ENCODE assay signal across 15 cellular contexts in genomic region chr1:216071227-216071626, GRCh38.
DNase-seq lines count a peak whose midpoint lies in the region; ATAC-seq and TF ChIP-seq lines count a peak whose summit lies in the region.
"Had no signal": no experiment of that assay in that cellular context is flagged by ENCODE, and none has a peak within 500 bp of the region (broad histone marks: within the 10 kb centered on the region; RNA-seq: fewer than 3 reads in every experiment).

No MANE protein-coding gene starts in this region.

- H3K36me3 ChIP-seq in PC-3 (ENCODE audit: low read depth, low read length) (no peaks in the 10 kb centered on the region), neuron (ENCODE audit: insufficient read depth, low read length) (no peaks in the 10 kb centered on the region)
- H3K36me3 ChIP-seq: BLaER1 treated with 17β-estradiol and CSF1 and Interleukin-3, amounts not matched to agents 10 nM and 100 nM had no signal

- intact Hi-C loops in PC-3 (cut with micrococcal nuclease) = no loop called here
- intact Hi-C loops in left colon (cut with DNase I, micrococcal nuclease) = no loop called here

- H3K79me2 ChIP-seq in PC-3 (ENCODE audit: low read length) = no peaks in the 10 kb centered on the region

- H3K4me1 ChIP-seq in PC-3 (ENCODE audit: insufficient read depth, low read length) (0 out of 2 replicates have a peak, but pooled peaks cover 7% of the 10 kb centered on the region), neuron (ENCODE audit: insufficient read depth, low read length) (peaks cover 29% of the 10 kb centered on the region)
- H3K4me1 ChIP-seq: BLaER1 treated with 17β-estradiol and CSF1 and Interleukin-3, amounts not matched to agents 10 nM and 100 nM had no signal

- H3F3A ChIP-seq in PC-3 (ENCODE audit: low read length, unreplicated experiment) = no peaks in the 10 kb centered on the region

- H3K9ac ChIP-seq in PC-3 (ENCODE audit: low read length) = no peak overlapping the region
- H3K9ac ChIP-seq: BLaER1 treated with 17β-estradiol and CSF1 and Interleukin-3, amounts not matched to agents 10 nM and 100 nM had no signal

- H3K4me2 ChIP-seq in PC-3 (ENCODE audit: low read length) = no peak overlapping the region
- H3K4me2 ChIP-seq: BLaER1 treated with 17β-estradiol and CSF1 and Interleukin-3, amounts not matched to agents 10 nM and 100 nM had no signal

- CTCF ChIA-PET in PC-3 (lab: Charles Lee) = no interaction called here

- ATAC-seq in PC-3 = peak; percentile 44
- peak; percentile 82 for ATAC-seq in left colon
- no peak for ATAC-seq in HG02610 (IDR thresholded peaks at IDR 0.05; ENCODE audit: unreplicated experiment)
- ATAC-seq in GM19324 (IDR thresholded peaks at IDR 0.05; ENCODE audit: low FRiP score, unreplicated experiment) = no peak

- no TSS peak for BruUV-seq in PC-3 (replicated peaks; lab: Mats Ljungman, UMichigan)

- peaks cover 45% of the 10 kb centered on the region for H3K27me3 ChIP-seq in PC-3 (ENCODE audit: low read length)
- H3K27me3 ChIP-seq in neuron (ENCODE audit: insufficient read depth, low read length) = no peaks in the 10 kb centered on the region
- H3K27me3 ChIP-seq: BLaER1 treated with 17β-estradiol and CSF1 and Interleukin-3, amounts not matched to agents 10 nM and 100 nM had no signal

- H3K4me3 ChIP-seq in PC-3 (ENCODE audit: low read length) (no peak overlapping the region), neuron (ENCODE audit: low read length) (no peak overlapping the region)
- H3K4me3 ChIP-seq: BLaER1 treated with 17β-estradiol and CSF1 and Interleukin-3, amounts not matched to agents 10 nM and 100 nM had no signal

- TF ChIP-seq CTCF in PC-3 (conservative IDR thresholded peaks at IDR 0.05; ENCODE audit: low read depth, low read length) = no peak

- H2AFZ ChIP-seq in PC-3 (ENCODE audit: low read length) = no peak overlapping the region
- peak overlapping the region; percentile 5 for H2AFZ ChIP-seq in neuron (ENCODE audit: low read depth, low read length)

- H3K9me3 ChIP-seq in PC-3 (ENCODE audit: low read length) (no peaks in the 10 kb centered on the region), neuron (ENCODE audit: low read length) (no peaks in the 10 kb centered on the region)
- H3K9me3 ChIP-seq: BLaER1 treated with 17β-estradiol and CSF1 and Interleukin-3, amounts not matched to agents 10 nM and 100 nM had no signal

- no peak overlapping the region for H3K27ac ChIP-seq in PC-3 (ENCODE audit: low read length)
- H3K27ac ChIP-seq: BLaER1 treated with 17β-estradiol and CSF1 and Interleukin-3, amounts not matched to agents 10 nM and 100 nM had no signal

- POLR2A ChIA-PET in PC-3 (lab: Charles Lee; ENCODE audit: unreplicated experiment) = no interaction called here

- peak; percentile 86 for DNase-seq in DMS153 treated with DMSO at 0.1 percent for 48 hours (lab: John Stamatoyannopoulos, UW; ENCODE audit: unreplicated experiment)
- no peak for DNase-seq in PC-3
- no peak for DNase-seq in left colon
- no peak for DNase-seq in activated CD4-positive, alpha-beta T cell treated with anti-CD3 and anti-CD28 coated beads, Interleukin-2, amount 50 U/mL, for 48 hours
- DNase-seq in KG1 (lab: John Stamatoyannopoulos, UW) = no peak
- DNase-seq: ACHN; CD4-positive, CD25-positive, alpha-beta regulatory T cell; DMS 273 treated with DMSO at 0.1 percent for 48 hours; DMS79 treated with DMSO at 0.1 percent for 48 hours; EL; H9 had no signal

- no peaks in the 10 kb centered on the region for H3K9me2 ChIP-seq in PC-3 (replicated peaks; ENCODE audit: low read length)

- H4K20me1 ChIP-seq in PC-3 (ENCODE audit: low read length) = no peaks in the 10 kb centered on the region
- H4K20me1 ChIP-seq: BLaER1 treated with 17β-estradiol and CSF1 and Interleukin-3, amounts not matched to agents 10 nM and 100 nM had no signal

Comparison
In these comparisons a context has a peak if more than half of its experiments do, and no peak if none do; other contexts are left out.
1. ATAC-seq: peak in PC-3 (single experiment) and left colon (single experiment); none in HG02610 (single experiment) and GM19324 (single experiment).